In genomic region chr1:212012034-212012740, GRCh38 we compare ENCODE assay signal across 9 cellular contexts. TPM values are rescaled to one million over a fixed set of nuclear protein-coding genes. Genes with fewer than 3 reads are reported as not detected.
DNase-seq lines count a peak whose midpoint lies in the region; ATAC-seq and TF ChIP-seq lines count a peak whose summit lies in the region.
"Had no signal": no experiment of that assay in that cellular context is flagged by ENCODE, and none has a peak within 500 bp of the region (broad histone marks: within the 10 kb centered on the region; RNA-seq: fewer than 3 reads in every experiment).

No MANE protein-coding gene starts in this region.

- H3K4me3 ChIP-seq in HL-60 (replicated peaks; ENCODE audit: insufficient read depth, low read length) (no peak overlapping the region), fibroblast of pulmonary artery (replicated peaks; ENCODE audit: low read depth, low read length) (no peak overlapping the region), neural progenitor cell (no peak overlapping the region), thoracic aorta (no peak overlapping the region)

- H2AFZ ChIP-seq in neural progenitor cell (replicated peaks), result no peak overlapping the region

- no peak overlapping the region for H3K27ac ChIP-seq in HL-60 (replicated peaks)
- no peak overlapping the region for H3K27ac ChIP-seq in neural progenitor cell
- no peak overlapping the region for H3K27ac ChIP-seq in thoracic aorta

- H3F3A ChIP-seq in neural progenitor cell (ENCODE audit: low read depth), result peaks cover 7% of the 10 kb centered on the region

- H3K4me3 Mint-ChIP-seq in neural progenitor cell, result no peak overlapping the region
- H3K4me3 Mint-ChIP-seq: activated naive CD4-positive, alpha-beta T cell treated with anti-CD3 and anti-CD28 coated beads, Interleukin-2, amount 50 U/mL, for 24 hours had no signal

- TF ChIP-seq CTCF in HL-60 (IDR thresholded peaks at IDR 0.05; ENCODE audit: insufficient read depth, low read length) (peak; percentile 98), fibroblast of pulmonary artery (IDR thresholded peaks at IDR 0.05; ENCODE audit: low read length, missing control alignments) (peak; percentile 100), neural progenitor cell (IDR thresholded peaks at IDR 0.05) (peak; percentile 95), thoracic aorta (IDR thresholded peaks at IDR 0.05) (peak; percentile 93)

- no peak overlapping the region for H3K9ac ChIP-seq in neural progenitor cell

- ATAC-seq in GM19438 (IDR thresholded peaks at IDR 0.05; ENCODE audit: low read depth, unreplicated experiment) (peak; percentile 85), thoracic aorta (ENCODE audit: insufficient number of reproducible peaks, low FRiP score, low read depth) (no peak)

- H3K9me3 ChIP-seq in neural progenitor cell (ENCODE audit: low read depth), result no peaks in the 10 kb centered on the region
- no peaks in the 10 kb centered on the region for H3K9me3 ChIP-seq in thoracic aorta

- no peaks in the 10 kb centered on the region for H3K9me3 Mint-ChIP-seq in neural progenitor cell
- H3K9me3 Mint-ChIP-seq: activated naive CD4-positive, alpha-beta T cell treated with anti-CD3 and anti-CD28 coated beads, Interleukin-2, amount 50 U/mL, for 24 hours had no signal

- H3K36me3 ChIP-seq in neural progenitor cell (no peaks in the 10 kb centered on the region), thoracic aorta (no peaks in the 10 kb centered on the region)

- no peak overlapping the region for H3K27ac Mint-ChIP-seq in neural progenitor cell
- H3K27ac Mint-ChIP-seq: activated naive CD4-positive, alpha-beta T cell treated with anti-CD3 and anti-CD28 coated beads, Interleukin-2, amount 50 U/mL, for 24 hours had no signal

- H4K20me1 ChIP-seq in neural progenitor cell (ENCODE audit: low read depth), result no peaks in the 10 kb centered on the region

- no peak overlapping the region for H3K4me2 ChIP-seq in neural progenitor cell

- H3K27me3 Mint-ChIP-seq in neural progenitor cell (ENCODE audit: insufficient read depth, low read depth), result peaks cover 2% of the 10 kb centered on the region
- H3K27me3 Mint-ChIP-seq: activated naive CD4-positive, alpha-beta T cell treated with anti-CD3 and anti-CD28 coated beads, Interleukin-2, amount 50 U/mL, for 24 hours had no signal

- H3K4me1 ChIP-seq in neural progenitor cell (no peaks in the 10 kb centered on the region), thoracic aorta (ENCODE audit: control insufficient read depth in 1 of 2, low read depth in 2 of 2) (no peaks in the 10 kb centered on the region)

- peaks cover 14% of the 10 kb centered on the region for H3K36me3 Mint-ChIP-seq in neural progenitor cell

- DNase-seq in COR-L47 (lab: John Stamatoyannopoulos, UW) (peak; percentile 58), HL-60 (ENCODE audit: low read depth in 1 of 2, low spot score in 1 of 2) (peak; percentile 35 to 72), OCI-M1 (lab: John Stamatoyannopoulos, UW) (peak; percentile 82), fibroblast of pulmonary artery (ENCODE audit: low read depth) (peak; percentile 76), neural progenitor cell (ENCODE audit: low spot score) (peak; percentile 75), thoracic aorta (ENCODE audit: low spot score) (peak; percentile 13)
- DNase-seq in activated T-cell treated with anti-CD3 and anti-CD28 coated beads, Interleukin-2, amount 50 U/mL, for 48 hours, result peak; percentile 74 to 76

- no peaks in the 10 kb centered on the region for H3K4me1 Mint-ChIP-seq in neural progenitor cell
- H3K4me1 Mint-ChIP-seq: activated naive CD4-positive, alpha-beta T cell treated with anti-CD3 and anti-CD28 coated beads, Interleukin-2, amount 50 U/mL, for 24 hours had no signal

- no peaks in the 10 kb centered on the region for H3K79me2 ChIP-seq in neural progenitor cell (ENCODE audit: low read depth)

- H3K27me3 ChIP-seq in HL-60 (ENCODE audit: insufficient read depth, poor library complexity, severe bottlenecking) (no peaks in the 10 kb centered on the region), neural progenitor cell (no peaks in the 10 kb centered on the region), thoracic aorta (replicated peaks; ENCODE audit: insufficient read depth) (no peaks in the 10 kb centered on the region)

RNA-seq across cellular contexts. Expression of gene INTS7, which starts 23.2 kb away (rescaled TPM):
- total RNA-seq in neural progenitor cell (ENCODE audit: low replicate concordance) (17.1 and 20.7 TPM in 2 replicates), thoracic aorta (10 to 100 TPM in 1 of 2 donors, 1 to 10 TPM in 1; 4.7 to 16.9 TPM)

RNA-seq across cellular contexts. Expression of gene DTL, which starts 23.4 kb away (rescaled TPM):
- total RNA-seq in neural progenitor cell (ENCODE audit: low replicate concordance), result 62.4 and 76.6 TPM in 2 replicates
- total RNA-seq in thoracic aorta, result 1 to 10 TPM in 1 of 2 donors, under 1 TPM in 1; 0.21 to 3.4 TPM

Comparison
In these comparisons a context has a peak if more than half of its experiments do, and no peak if none do; other contexts are left out.
1. DNase-seq: peak in every context shown above with its lines; median percentile 82 in OCI-M1; 76 in fibroblast of pulmonary artery; 75 in activated T-cell treated with anti-CD3 and anti-CD28 coated beads, Interleukin-2, amount 50 U/mL, for 48 hours; 75 in neural progenitor cell; 58 in COR-L47; 54 in HL-60; 13 in thoracic aorta.
2. RNA of gene DTL, which starts 23.4 kb away (total RNA-seq): 62.4 to 76.6 TPM in neural progenitor cell; 0.21 to 3.4 TPM in thoracic aorta; every median in the first group is over 10 times any median in the second.
3. Peak in every context shown above with its lines, with median percentiles within 50 percentile points of each other: CTCF ChIP-seq.